ENCODE assay signal across 7 cellular contexts in genomic region chr9:127943746-127944145, GRCh38. TPM values are rescaled to one million over a fixed set of nuclear protein-coding genes. Genes with fewer than 3 reads are reported as not detected.
DNase-seq lines count a peak whose midpoint lies in the region; TF ChIP-seq lines count a peak whose summit lies in the region.

No MANE protein-coding gene starts in this region.

- peak; percentile 97 for TF ChIP-seq CTCF in GM13977 (IDR thresholded peaks at IDR 0.05; ENCODE audit: extremely low read depth, insufficient read depth, missing control alignments)
- TF ChIP-seq CTCF in Peyer's patch (IDR thresholded peaks at IDR 0.05), result peak; percentile 66 to 95 (median 92)
- peak; percentile 84 for TF ChIP-seq CTCF in fibroblast of mammary gland (conservative IDR thresholded peaks at IDR 0.05; ENCODE audit: control insufficient read depth, insufficient read depth, low read depth, low read length)
- peak; percentile 74 for TF ChIP-seq CTCF in neural cell (IDR thresholded peaks at IDR 0.05; ENCODE audit: poor library complexity, severe bottlenecking)

- H3K27me3 Mint-ChIP-seq in activated T-helper 1 cell treated with anti-CD3 and anti-CD28 coated beads, Interleukin-12 subunit alpha, Interleukin-12 subunit beta, Interleukin-2, Interleukin-4 antibody, amounts not matched to agents 30 ng/mL and 10 ng/mL and 1 ng/mL, durations not matched to agents 14 hours and 24 hours and 36 hours (ENCODE audit: insufficient read depth), result peaks cover 2% of the 10 kb centered on the region

- no peaks in the 10 kb centered on the region for H3K9me2 ChIP-seq in neural cell (ENCODE audit: insufficient read depth, low read length)

- peak; percentile 94 for TF ChIP-seq RAD21 in Ishikawa (IDR thresholded peaks at IDR 0.05; ENCODE audit: low read depth)
- TF ChIP-seq RAD21 in neural cell (conservative IDR thresholded peaks at IDR 0.05), result peak; percentile 67

- no peak overlapping the region for H3K4me3 ChIP-seq in Peyer's patch
- H3K4me3 ChIP-seq in fibroblast of mammary gland (ENCODE audit: control insufficient read depth, low read depth, low read length), result no peak overlapping the region
- no peak overlapping the region for H3K4me3 ChIP-seq in neural cell (ENCODE audit: low read length)

- in situ Hi-C loops in GM13977 (cut with MboI; ENCODE audit: low pct_unique_long_range_greater_than_20kb, low sequenced_read_pairs, unreplicated experiment), result no loop called here

- H3K9me3 ChIP-seq in Peyer's patch (no peaks in the 10 kb centered on the region), neural cell (ENCODE audit: low read length) (no peaks in the 10 kb centered on the region)

- H3K27ac ChIP-seq in Peyer's patch (peak overlapping the region in 2 of 4 donors; percentile 6 to 48), neural cell (ENCODE audit: low read length) (no peak overlapping the region), substantia nigra (ENCODE audit: low read depth, low read length, poor library complexity, severe bottlenecking) (peak overlapping the region; percentile 80)

- intact Hi-C loops in activated T-helper 1 cell treated with anti-CD3 and anti-CD28 coated beads, Interleukin-12 subunit alpha, Interleukin-12 subunit beta, Interleukin-2, Interleukin-4 antibody, amounts not matched to agents 30 ng/mL and 10 ng/mL and 1 ng/mL, durations not matched to agents 14 hours and 24 hours and 36 hours (cut with micrococcal nuclease), result loop anchor here (1.0 to 2.0 kb wide), 6 partner anchors 12 to 174 kb away; partner anchors contain the start of gene EEIG1

- H4K20me1 ChIP-seq in neural cell (ENCODE audit: insufficient read depth), result no peaks in the 10 kb centered on the region

- peaks cover 14% of the 10 kb centered on the region for H3K4me1 Mint-ChIP-seq in activated T-helper 1 cell treated with anti-CD3 and anti-CD28 coated beads, Interleukin-12 subunit alpha, Interleukin-12 subunit beta, Interleukin-2, Interleukin-4 antibody, amounts not matched to agents 30 ng/mL and 10 ng/mL and 1 ng/mL, durations not matched to agents 14 hours and 24 hours and 36 hours (ENCODE audit: low read depth)

- no peaks in the 10 kb centered on the region for H3F3A ChIP-seq in neural cell (ENCODE audit: insufficient read depth, low read length, poor library complexity, severe bottlenecking)

- TF ChIP-seq POLR2A in Peyer's patch (IDR thresholded peaks at IDR 0.05), result no peak

- H3K36me3 ChIP-seq in Peyer's patch, result peaks cover 0 to 88% (median 0%) of the 10 kb centered on the region in 3 donors
- no peaks in the 10 kb centered on the region for H3K36me3 ChIP-seq in neural cell (ENCODE audit: insufficient read depth, low read length)

- no peak overlapping the region for H2AFZ ChIP-seq in neural cell (ENCODE audit: low read depth, low read length)

- H3K79me2 ChIP-seq in neural cell (replicated peaks; ENCODE audit: insufficient read depth, low read length), result no peaks in the 10 kb centered on the region

- peak; percentile 88 for DNase-seq in GM13977 (ENCODE audit: low spot score)
- peak; percentile 86 to 94 (median 90) for DNase-seq in Peyer's patch
- DNase-seq in activated T-helper 1 cell treated with anti-CD3 and anti-CD28 coated beads, Interleukin-12 subunit alpha, Interleukin-12 subunit beta, Interleukin-2, Interleukin-4 antibody, amounts not matched to agents 30 ng/mL and 10 ng/mL and 1 ng/mL, durations not matched to agents 14 hours and 24 hours and 36 hours (ENCODE audit: low spot score), result peak; percentile 65
- DNase-seq in fibroblast of mammary gland (ENCODE audit: low read depth), result peak; percentile 78
- DNase-seq in substantia nigra (lab: John Stamatoyannopoulos, UW), result peak in 48 of 49 donors; percentile 37 to 91 (median 78)

- no peaks in the 10 kb centered on the region for H3K9me3 Mint-ChIP-seq in activated T-helper 1 cell treated with anti-CD3 and anti-CD28 coated beads, Interleukin-12 subunit alpha, Interleukin-12 subunit beta, Interleukin-2, Interleukin-4 antibody, amounts not matched to agents 30 ng/mL and 10 ng/mL and 1 ng/mL, durations not matched to agents 14 hours and 24 hours and 36 hours

- peaks cover 32% of the 10 kb centered on the region for H3K36me3 Mint-ChIP-seq in activated T-helper 1 cell treated with anti-CD3 and anti-CD28 coated beads, Interleukin-12 subunit alpha, Interleukin-12 subunit beta, Interleukin-2, Interleukin-4 antibody, amounts not matched to agents 30 ng/mL and 10 ng/mL and 1 ng/mL, durations not matched to agents 14 hours and 24 hours and 36 hours (ENCODE audit: low read depth)

- H3K27ac Mint-ChIP-seq in activated T-helper 1 cell treated with anti-CD3 and anti-CD28 coated beads, Interleukin-12 subunit alpha, Interleukin-12 subunit beta, Interleukin-2, Interleukin-4 antibody, amounts not matched to agents 30 ng/mL and 10 ng/mL and 1 ng/mL, durations not matched to agents 14 hours and 24 hours and 36 hours, result no peak overlapping the region

- H3K4me1 ChIP-seq in Peyer's patch, result peaks cover 0 to 15% (median 2%) of the 10 kb centered on the region in 4 donors

- no peak overlapping the region for H3K9ac ChIP-seq in neural cell (ENCODE audit: low read length)

- H3K27me3 ChIP-seq in Peyer's patch (no peaks in the 10 kb centered on the region), neural cell (ENCODE audit: insufficient read depth, low read depth, low read length) (no peaks in the 10 kb centered on the region)

- H3K4me3 Mint-ChIP-seq in activated T-helper 1 cell treated with anti-CD3 and anti-CD28 coated beads, Interleukin-12 subunit alpha, Interleukin-12 subunit beta, Interleukin-2, Interleukin-4 antibody, amounts not matched to agents 30 ng/mL and 10 ng/mL and 1 ng/mL, durations not matched to agents 14 hours and 24 hours and 36 hours, result no peak overlapping the region

- H3K4me2 ChIP-seq in neural cell (ENCODE audit: low read length), result no peak overlapping the region

- TF ChIP-seq EP300 in Ishikawa (IDR thresholded peaks at IDR 0.05; ENCODE audit: borderline replicate concordance) (no peak), neural cell (conservative IDR thresholded peaks at IDR 0.05; ENCODE audit: poor library complexity, severe bottlenecking) (no peak)

TF ChIP-seq in Ishikawa, 13 proteins besides CTCF, POLR2A, EP300 and RAD21:
- no peak for TF ChIP-seq TEAD4 (IDR thresholded peaks at IDR 0.05)
- TF ChIP-seq ZBTB7A (IDR thresholded peaks at IDR 0.05; ENCODE audit: low read depth), result 0 out of 2 replicates have a peak, but pooled peaks have one; percentile 29
- no peak for TF ChIP-seq CREB1 (IDR thresholded peaks at IDR 0.05; ENCODE audit: low read depth)
- TF ChIP-seq, protein P1, sequence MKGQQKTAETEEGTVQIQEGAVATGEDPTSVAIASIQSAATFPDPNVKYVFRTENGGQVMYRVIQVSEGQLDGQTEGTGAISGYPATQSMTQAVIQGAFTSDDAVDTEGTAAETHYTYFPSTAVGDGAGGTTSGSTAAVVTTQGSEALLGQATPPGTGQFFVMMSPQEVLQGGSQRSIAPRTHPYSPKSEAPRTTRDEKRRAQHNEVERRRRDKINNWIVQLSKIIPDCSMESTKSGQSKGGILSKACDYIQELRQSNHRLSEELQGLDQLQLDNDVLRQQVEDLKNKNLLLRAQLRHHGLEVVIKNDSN (IDR thresholded peaks at IDR 0.05), result no peak
TF ChIP-seq in Ishikawa: peak in this region for 1.

TF ChIP-seq in neural cell, 6 proteins besides CTCF, POLR2A, EP300 and RAD21:
- TF ChIP-seq MXI1 (conservative IDR thresholded peaks at IDR 0.05; ENCODE audit: poor library complexity, severe bottlenecking) (no peak), EZH2 (IDR thresholded peaks at IDR 0.05; ENCODE audit: borderline replicate concordance, insufficient read depth, low read length, poor library complexity, severe bottlenecking) (no peak), SMC3 (conservative IDR thresholded peaks at IDR 0.05; ENCODE audit: poor library complexity) (peak; percentile 70), TAF1 (IDR thresholded peaks at IDR 0.05; ENCODE audit: low read depth) (no peak)
TF ChIP-seq in neural cell: peak in this region for 1.

RNA-seq across cellular contexts. Expression of gene DPM2, which starts 6.1 kb away (rescaled TPM):
- total RNA-seq in Peyer's patch, result 10 to 100 TPM; 20.6 to 27.3 (median 22.1) TPM
- total RNA-seq in activated T-helper 1 cell treated with anti-CD3 and anti-CD28 coated beads, Interleukin-12 subunit alpha, Interleukin-12 subunit beta, Interleukin-2, Interleukin-4 antibody, amounts not matched to agents 30 ng/mL and 10 ng/mL and 1 ng/mL, durations not matched to agents 14 hours and 24 hours and 36 hours, result 62.6 and 70.2 TPM in 2 replicates
- 30.5 and 44.9 TPM in 2 replicates for polyA plus RNA-seq in neural cell
- polyA minus RNA-seq in neural cell, result 15.3 and 20.8 TPM in 2 replicates

RNA-seq across cellular contexts. Expression of gene PIP5KL1, which starts 13.2 kb away (rescaled TPM):
- total RNA-seq in Peyer's patch, result 1 to 10 TPM in 1 of 4 donors, not detected in 3; 2.5 TPM
- total RNA-seq in activated T-helper 1 cell treated with anti-CD3 and anti-CD28 coated beads, Interleukin-12 subunit alpha, Interleukin-12 subunit beta, Interleukin-2, Interleukin-4 antibody, amounts not matched to agents 30 ng/mL and 10 ng/mL and 1 ng/mL, durations not matched to agents 14 hours and 24 hours and 36 hours, result 1.1 and 1.2 TPM in 2 replicates
- polyA plus RNA-seq in neural cell, result 3.4 and 5.2 TPM in 2 replicates
- polyA minus RNA-seq in neural cell, result 2.5 and 6.6 TPM in 2 replicates

RNA-seq across cellular contexts. Expression of gene ST6GALNAC4, which starts 26.9 kb away (rescaled TPM):
- total RNA-seq in Peyer's patch, result 100 to 1,000 TPM in 1 of 4 donors, 10 to 100 TPM in 3; 39.9 to 119 (median 46.7) TPM
- total RNA-seq in activated T-helper 1 cell treated with anti-CD3 and anti-CD28 coated beads, Interleukin-12 subunit alpha, Interleukin-12 subunit beta, Interleukin-2, Interleukin-4 antibody, amounts not matched to agents 30 ng/mL and 10 ng/mL and 1 ng/mL, durations not matched to agents 14 hours and 24 hours and 36 hours, result 30.8 and 31.6 TPM in 2 replicates
- 4.8 and 5.9 TPM in 2 replicates for polyA plus RNA-seq in neural cell
- polyA minus RNA-seq in neural cell, result 5.8 and 6.8 TPM in 2 replicates

RNA-seq across cellular contexts. Expression of gene EEIG1, which starts 37.0 kb away (rescaled TPM):
- total RNA-seq in Peyer's patch, result 100 to 1,000 TPM in 3 of 4 donors, 10 to 100 TPM in 1; 71.8 to 219 (median 122) TPM
- total RNA-seq in activated T-helper 1 cell treated with anti-CD3 and anti-CD28 coated beads, Interleukin-12 subunit alpha, Interleukin-12 subunit beta, Interleukin-2, Interleukin-4 antibody, amounts not matched to agents 30 ng/mL and 10 ng/mL and 1 ng/mL, durations not matched to agents 14 hours and 24 hours and 36 hours, result 39.8 and 43.4 TPM in 2 replicates
- 6.7 and 18.5 TPM in 2 replicates for polyA plus RNA-seq in neural cell
- 10.7 and 11.2 TPM in 2 replicates for polyA minus RNA-seq in neural cell

RNA-seq across cellular contexts. Expression of gene ST6GALNAC6, which starts 44.3 kb away (rescaled TPM):
- total RNA-seq in Peyer's patch, result 10 to 100 TPM in 3 of 4 donors, 1 to 10 TPM in 1; 7.7 to 88.3 (median 18.9) TPM
- total RNA-seq in activated T-helper 1 cell treated with anti-CD3 and anti-CD28 coated beads, Interleukin-12 subunit alpha, Interleukin-12 subunit beta, Interleukin-2, Interleukin-4 antibody, amounts not matched to agents 30 ng/mL and 10 ng/mL and 1 ng/mL, durations not matched to agents 14 hours and 24 hours and 36 hours, result 60.6 and 62.4 TPM in 2 replicates
- polyA plus RNA-seq in neural cell, result 44.2 and 59.3 TPM in 2 replicates
- polyA minus RNA-seq in neural cell, result 30.3 and 33.8 TPM in 2 replicates
